In genomic region chr9:131436865-131437271, GRCh38 we compare ENCODE assay signal across 20 cellular contexts. TPM values are rescaled to one million over a fixed set of nuclear protein-coding genes. Genes with fewer than 3 reads are reported as not detected.
A peak's percentile ranks its signal among the peaks of the same experiment; 100 is the strongest.
DNase-seq lines count a peak whose midpoint lies in the region; TF ChIP-seq lines count a peak whose summit lies in the region.
"Had no signal": no experiment of that assay in that cellular context is flagged by ENCODE, and none has a peak within 500 bp of the region (broad histone marks: within the 10 kb centered on the region; RNA-seq: fewer than 3 reads in every experiment).

No MANE protein-coding gene starts in this region.

- TF ChIP-seq CTCF in endothelial cell (IDR thresholded peaks at IDR 0.05; ENCODE audit: unreplicated experiment) (no peak), nephron progenitor cell (IDR thresholded peaks at IDR 0.05) (no peak)

- WGBS in HUES64, result 43% methylated on average over 8 of the region's 8 CpGs

- no peaks in the 10 kb centered on the region for H3K27me3 ChIP-seq in HUES64 (ENCODE audit: insufficient read depth, low read length)
- H3K27me3 ChIP-seq: breast epithelium, dorsolateral prefrontal cortex, esophagus muscularis mucosa had no signal

- no peaks in the 10 kb centered on the region for H3K9me3 ChIP-seq in HUES64 (ENCODE audit: insufficient read depth, low read depth, low read length)
- H3K9me3 ChIP-seq: breast epithelium, esophagus muscularis mucosa had no signal

- H3K4me3 ChIP-seq in HUES64 (ENCODE audit: low read length), result no peak overlapping the region; the same call in 1 of the 2 replicates
- H3K4me3 ChIP-seq: breast epithelium, dorsolateral prefrontal cortex, esophagus muscularis mucosa had no signal

- H3K36me3 Mint-ChIP-seq in endothelial cell (ENCODE audit: low read depth, unreplicated experiment) (peaks cover 64% of the 10 kb centered on the region), nephron progenitor cell (ENCODE audit: low read depth) (peaks cover 89% of the 10 kb centered on the region)

- peak overlapping the region; percentile 83 for H3K27ac ChIP-seq in HUES64 (ENCODE audit: low read depth, low read length)

- peaks cover 95% of the 10 kb centered on the region for H3K36me3 ChIP-seq in HUES64 (ENCODE audit: insufficient read depth, low read length)

- H3K27me3 Mint-ChIP-seq in endothelial cell (ENCODE audit: unreplicated experiment), result peaks cover 8% of the 10 kb centered on the region
- no peaks in the 10 kb centered on the region for H3K27me3 Mint-ChIP-seq in nephron progenitor cell (ENCODE audit: low read depth, poor library complexity)
- H3K27me3 Mint-ChIP-seq: IgD-negative memory B cell had no signal

- H3K4me3 Mint-ChIP-seq in endothelial cell (ENCODE audit: unreplicated experiment) (peak overlapping the region; percentile 67), nephron progenitor cell (no peak overlapping the region)
- H3K4me3 Mint-ChIP-seq: IgD-negative memory B cell had no signal

- H3K9me3 Mint-ChIP-seq in endothelial cell (ENCODE audit: unreplicated experiment), result no peaks in the 10 kb centered on the region
- H3K9me3 Mint-ChIP-seq in nephron progenitor cell, result no peaks in the 10 kb centered on the region
- H3K9me3 Mint-ChIP-seq: IgD-negative memory B cell had no signal

- peak; percentile 63 for DNase-seq in ELF-1 (ENCODE audit: low read depth, low spot score)
- no peak for DNase-seq in endothelial cell (ENCODE audit: low spot score)
- no peak for DNase-seq in nephron progenitor cell
- no peak for DNase-seq in amygdala (lab: John Stamatoyannopoulos, UW)
- DNase-seq in NCI-H2081 (lab: John Stamatoyannopoulos, UW), result no peak
- DNase-seq in AG08395 (ENCODE audit: low spot score), result no peak
- no peak for DNase-seq in AML-193 (lab: John Stamatoyannopoulos, UW)
- DNase-seq: activated CD4-positive, alpha-beta T cell treated with anti-CD3 and anti-CD28 coated beads for 1 hour; activated naive CD4-positive, alpha-beta T cell treated with anti-CD3 and anti-CD28 coated beads, Interleukin-2, amount 50 U/mL, for 16 hours; kidney glomerular epithelial cell; midbrain; NCI-H2081 treated with DMSO at 0.1 percent for 48 hours; NCI-H748 treated with DMSO at 0.1 percent for 48 hours; stimulated activated CD4-positive, alpha-beta T cell treated with anti-CD3 and anti-CD28 coated beads, Interleukin-4, amount 100 ng/mL, for 1 hour; T-helper 9 cell had no signal

- peaks cover 54% of the 10 kb centered on the region for H3K4me1 ChIP-seq in HUES64 (ENCODE audit: insufficient read depth, low read length)
- H3K4me1 ChIP-seq: breast epithelium had no signal

- H3K27ac Mint-ChIP-seq in endothelial cell (ENCODE audit: unreplicated experiment) (no peak overlapping the region), nephron progenitor cell (peak overlapping the region; percentile 84)
- H3K27ac Mint-ChIP-seq: IgD-negative memory B cell had no signal

- peak overlapping the region; percentile 21; the same call in 1 of the 2 replicates for H3K9ac ChIP-seq in HUES64 (ENCODE audit: low read depth, low read length)

- H3K4me1 Mint-ChIP-seq in endothelial cell (ENCODE audit: unreplicated experiment) (peaks cover 16% of the 10 kb centered on the region), nephron progenitor cell (peaks cover 35% of the 10 kb centered on the region)

RNA-seq across cellular contexts. Expression of gene PRRC2B, which starts 43.0 kb away (rescaled TPM):
- 85.6 TPM for polyA plus RNA-seq in HUES64 (2013, experiment 1 of 2)
- 111 TPM for polyA plus RNA-seq in HUES64 (2013, experiment 2 of 2)
- total RNA-seq in endothelial cell (ENCODE audit: unreplicated experiment), result 350 TPM
